In genomic region chr18:27615345-27615844, GRCh38 we compare ENCODE assay signal across 29 cellular contexts.
"Had no signal": no experiment of that assay in that cellular context is flagged by ENCODE, and none has a peak within 500 bp of the region (broad histone marks: within the 10 kb centered on the region; RNA-seq: fewer than 3 reads in every experiment).

No MANE protein-coding gene starts in this region.

- DNase-seq: activated CD4-positive, alpha-beta memory T cell treated with anti-CD3 and anti-CD28 coated beads, Interleukin-2, amount 10 ng/mL, durations not matched to agents 7 days and 5 days; activated CD4-positive, alpha-beta T cell treated with anti-CD3 and anti-CD28 coated beads for 36 hours; activated CD4-positive, alpha-beta T cell treated with anti-CD3 and anti-CD28 coated beads, Interleukin-2, amount 50 U/mL, for 1 hour; activated gamma-delta T cell; activated naive CD4-positive, alpha-beta T cell treated with anti-CD3 and anti-CD28 coated beads for 36 hours; activated T-cell treated with anti-CD3 and anti-CD28 coated beads for 4 hours; activated T-cell treated with anti-CD3 and anti-CD28 coated beads, Interleukin-2, amount 50 U/mL, for 48 hours; amygdala; KG1; MV-4-11; NCI-H1092 treated with DMSO at 0.1 percent for 48 hours; NCI-H1417 treated with DMSO at 0.1 percent for 48 hours; NCI-H1694 treated with DMSO at 0.1 percent for 48 hours; NCI-H2029 treated with DMSO at 0.1 percent for 48 hours; NCI-H345; NCI-H510A; NCI-H526 treated with DMSO at 0.1 percent for 48 hours; NCI-H82; PC-3; SHP77; T-cell; T-helper 2 cell; T1000 had no signal

- H3K9me3 ChIP-seq: SJSA1 had no signal

- H3K27me3 ChIP-seq: SJSA1 had no signal

- H3K36me3 ChIP-seq: SJSA1 had no signal

- ATAC-seq: activated CD4-positive, alpha-beta T cell treated with anti-CD3 and anti-CD28 coated beads for 36 hours; activated T-helper 17 cell treated with anti-CD3 and anti-CD28 coated beads, Interleukin-2, amount 50 U/mL, for 72 hours; PC-3; SK-N-SH treated with all-trans-retinoic acid at 6 μM for 48 hours; T-cell had no signal

- FAIRE-seq: astrocyte, RCC 7860 had no signal

- H3K27ac ChIP-seq: SJSA1, VCaP had no signal

- H3K4me1 ChIP-seq: SJSA1 had no signal

- H3K4me3 ChIP-seq: SJSA1 had no signal
